18 cellular contexts compared by ENCODE assay signal in the genomic region with DNA sequence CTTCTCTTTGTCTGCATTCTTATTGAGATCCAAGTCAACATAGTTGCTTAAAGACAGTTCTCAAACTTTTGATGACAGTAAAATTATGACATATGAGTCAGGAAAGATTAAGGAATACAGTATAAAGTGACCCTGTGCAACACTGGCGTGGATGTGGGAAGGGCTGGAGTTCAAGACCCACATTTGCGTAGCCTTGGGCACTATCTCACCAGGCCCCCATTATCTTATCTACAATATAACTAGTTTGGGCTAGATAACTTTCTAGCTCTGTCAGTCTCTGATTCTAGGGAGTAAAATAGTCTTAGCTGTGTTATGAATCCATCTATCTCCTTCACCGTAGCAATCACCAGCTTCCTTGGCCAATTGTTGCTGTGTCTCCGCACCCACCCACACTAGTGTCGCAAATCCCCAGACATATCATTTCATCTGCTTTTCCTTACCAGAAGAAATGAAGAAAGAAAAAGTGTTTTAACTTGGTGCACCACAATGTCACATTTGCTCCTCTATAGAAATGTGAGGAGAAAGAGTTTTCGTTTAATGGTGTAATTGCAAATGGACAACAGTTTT. TPM values are rescaled to one million over a fixed set of nuclear protein-coding genes. Genes with fewer than 3 reads are reported as not detected.
"Had no signal": no experiment of that assay in that cellular context is flagged by ENCODE, and none has a peak within 500 bp of the region (broad histone marks: within the 10 kb centered on the region; RNA-seq: fewer than 3 reads in every experiment).

No MANE protein-coding gene starts in this region.

- ATAC-seq: activated CD8-positive, alpha-beta memory T cell treated with anti-CD3 and anti-CD28 coated beads, Interleukin-2, amount 10 ng/mL, durations not matched to agents 7 days and 5 days; activated T-cell treated with anti-CD3 and anti-CD28 coated beads, Interleukin-2, amount 50 U/mL, for 4 hours; stimulated activated naive CD8-positive, alpha-beta T cell treated with anti-CD3 and anti-CD28 coated beads, Interleukin-15, Interleukin-2, amounts not matched to agents 100 U/mL and 50 U/mL, for 24 hours had no signal

- H3K27me3 ChIP-seq: cardiac muscle cell, sigmoid colon had no signal

- H3K9me3 Mint-ChIP-seq: activated T-cell treated with anti-CD3 and anti-CD28 coated beads, Interleukin-2, amount 50 U/mL, for 4 hours had no signal

- H3K36me3 Mint-ChIP-seq: activated CD8-positive, alpha-beta memory T cell treated with anti-CD3 and anti-CD28 coated beads, Interleukin-2, amount 10 ng/mL, durations not matched to agents 7 days and 5 days; activated naive CD8-positive, alpha-beta T cell had no signal

- H3K4me1 Mint-ChIP-seq: activated CD8-positive, alpha-beta memory T cell treated with anti-CD3 and anti-CD28 coated beads, Interleukin-2, amount 10 ng/mL, durations not matched to agents 7 days and 5 days had no signal

- DNase-seq: activated CD4-positive, alpha-beta T cell treated with anti-CD3 and anti-CD28 coated beads, Interleukin-2, amount 50 U/mL, for 4 hours; activated CD8-positive, alpha-beta memory T cell treated with anti-CD3 and anti-CD28 coated beads, Interleukin-2, amount 10 ng/mL, durations not matched to agents 7 days and 5 days; activated gamma-delta T cell; activated T-cell treated with anti-CD3 and anti-CD28 coated beads, Interleukin-2, amount 50 U/mL, for 4 hours; effector memory CD4-positive, alpha-beta T cell; left cardiac atrium; sigmoid colon; stimulated activated CD4-positive, alpha-beta T cell treated with anti-CD3 and anti-CD28 coated beads, Interleukin-4, amount 100 ng/mL, for 1 hour; stimulated activated CD8-positive, alpha-beta memory T cell treated with anti-CD3 and anti-CD28 coated beads, Interleukin-4, amount 100 ng/mL, for 48 hours; stimulated activated naive CD8-positive, alpha-beta T cell treated with anti-CD3 and anti-CD28 coated beads, Interleukin-15, Interleukin-2, amounts not matched to agents 100 U/mL and 50 U/mL, for 24 hours had no signal

- H3K4me3 Mint-ChIP-seq: activated CD8-positive, alpha-beta memory T cell treated with anti-CD3 and anti-CD28 coated beads, Interleukin-2, amount 10 ng/mL, durations not matched to agents 7 days and 5 days; activated naive CD8-positive, alpha-beta T cell; activated T-cell treated with anti-CD3 and anti-CD28 coated beads, Interleukin-2, amount 50 U/mL, for 4 hours had no signal

- H3K27ac Mint-ChIP-seq: activated CD8-positive, alpha-beta memory T cell treated with anti-CD3 and anti-CD28 coated beads, Interleukin-2, amount 10 ng/mL, durations not matched to agents 7 days and 5 days; activated naive CD8-positive, alpha-beta T cell had no signal

- H3K4me1 ChIP-seq: prostate gland had no signal

- H3K36me3 ChIP-seq: cardiac muscle cell, prostate gland, sigmoid colon had no signal

- H3K27ac ChIP-seq: cardiac muscle cell, epithelial cell of prostate, prostate gland had no signal

- H3K4me3 ChIP-seq: cardiac muscle cell, prostate gland, sigmoid colon had no signal

RNA-seq across cellular contexts. Expression of a gene that starts 14.9 kb away (rescaled TPM):
- total RNA-seq: activated CD8-positive, alpha-beta memory T cell treated with anti-CD3 and anti-CD28 coated beads, Interleukin-2, amount 10 ng/mL, durations not matched to agents 7 days and 5 days; astrocyte; cardiac muscle cell; prostate gland; T-helper 2 cell treated with Interferon-gamma antibody and Interleukin-4, amounts not matched to agents 100 ng/mL and 5 ng/mL, for 36 hours; temporal lobe; urinary bladder had no signal
